In the genomic region with DNA sequence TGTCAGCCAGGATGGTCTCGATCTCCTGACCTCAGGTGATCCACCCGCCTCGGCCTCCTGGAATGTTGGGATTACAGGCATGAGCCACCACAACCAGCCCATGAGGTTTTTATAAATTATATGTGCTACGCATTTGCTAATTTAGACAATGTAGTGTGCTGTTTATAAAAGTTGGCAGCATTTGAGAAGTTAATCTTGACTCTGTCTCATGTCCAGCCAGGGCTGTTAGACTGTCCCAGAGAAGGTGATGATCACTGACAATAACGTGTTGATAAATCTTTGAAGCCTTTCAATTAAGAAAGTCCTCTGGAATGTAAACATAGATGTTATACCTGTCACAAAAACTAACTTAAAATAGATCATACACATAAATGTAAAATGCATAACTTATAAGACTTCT, we compare ENCODE assay signal across 35 cellular contexts.
"Had no signal": no experiment of that assay in that cellular context is flagged by ENCODE, and none has a peak within 500 bp of the region (broad histone marks: within the 10 kb centered on the region; RNA-seq: fewer than 3 reads in every experiment).

No MANE protein-coding gene starts in this region.

- DNase-seq: Karpas-422, Kasumi-1, KG1, MG63, MM.1S, MV-4-11, NCI-H1048, NCI-H1092, NCI-H1092 treated with DMSO at 0.1 percent for 48 hours, NCI-H1105, NCI-H1105 treated with DMSO at 0.1 percent for 48 hours, NCI-H1417, NCI-H1417 treated with DMSO at 0.1 percent for 48 hours, NCI-H1436, NCI-H1436 treated with DMSO at 0.1 percent for 48 hours, NCI-H146, NCI-H1694, NCI-H1694 treated with DMSO at 0.1 percent for 48 hours, NCI-H187, NCI-H187 treated with DMSO at 0.1 percent for 48 hours, NCI-H1930, NCI-H2029, NCI-H2029 treated with DMSO at 0.1 percent for 48 hours, NCI-H2081, NCI-H2081 treated with DMSO at 0.1 percent for 48 hours, NCI-H2107, NCI-H2171, NCI-H2171 treated with DMSO at 0.1 percent for 48 hours, NCI-H2227 treated with DMSO at 0.1 percent for 48 hours, NCI-H226, NCI-H345, NCI-H446, NCI-H446 treated with DMSO at 0.1 percent for 48 hours, NCI-H510A had no signal

- H3K36me3 ChIP-seq: MG63 had no signal

- H3K4me3 ChIP-seq: MG63 had no signal

- H3K27ac ChIP-seq: KMS-11 had no signal

- H3K9me3 ChIP-seq: MG63 had no signal

- H3K27me3 ChIP-seq: MG63 had no signal
